Comparison of ENCODE assay signal across 1 cellular context in the genomic region with DNA sequence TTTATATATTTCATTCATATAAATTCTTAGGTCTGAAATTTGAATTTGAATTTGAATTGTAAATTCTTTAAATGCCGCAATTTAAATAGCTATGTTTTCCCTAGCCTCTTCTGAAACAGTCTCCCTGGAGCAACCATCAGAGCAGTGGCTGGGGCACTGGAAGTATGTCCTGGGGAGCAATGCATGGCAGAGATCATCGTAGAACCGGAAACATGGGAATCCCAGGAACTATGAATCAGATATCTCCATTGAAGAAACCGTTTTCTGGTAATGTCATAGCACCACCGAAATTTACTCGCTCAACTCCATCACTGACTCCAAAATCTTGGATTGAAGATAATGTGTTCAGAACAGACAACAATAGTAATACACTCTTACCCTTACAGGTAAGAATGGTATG.
TF ChIP-seq lines count a peak whose summit lies in the region.

No MANE protein-coding gene starts in this region.

TF ChIP-seq in GM23338, 12 proteins besides CTCF, POLR2A, EP300 and RAD21:
- no peak for TF ChIP-seq CREB1 (CRISPR knock-in tag; IDR thresholded peaks at IDR 0.05; ENCODE audit: low read depth)
- TF ChIP-seq, protein P1, sequence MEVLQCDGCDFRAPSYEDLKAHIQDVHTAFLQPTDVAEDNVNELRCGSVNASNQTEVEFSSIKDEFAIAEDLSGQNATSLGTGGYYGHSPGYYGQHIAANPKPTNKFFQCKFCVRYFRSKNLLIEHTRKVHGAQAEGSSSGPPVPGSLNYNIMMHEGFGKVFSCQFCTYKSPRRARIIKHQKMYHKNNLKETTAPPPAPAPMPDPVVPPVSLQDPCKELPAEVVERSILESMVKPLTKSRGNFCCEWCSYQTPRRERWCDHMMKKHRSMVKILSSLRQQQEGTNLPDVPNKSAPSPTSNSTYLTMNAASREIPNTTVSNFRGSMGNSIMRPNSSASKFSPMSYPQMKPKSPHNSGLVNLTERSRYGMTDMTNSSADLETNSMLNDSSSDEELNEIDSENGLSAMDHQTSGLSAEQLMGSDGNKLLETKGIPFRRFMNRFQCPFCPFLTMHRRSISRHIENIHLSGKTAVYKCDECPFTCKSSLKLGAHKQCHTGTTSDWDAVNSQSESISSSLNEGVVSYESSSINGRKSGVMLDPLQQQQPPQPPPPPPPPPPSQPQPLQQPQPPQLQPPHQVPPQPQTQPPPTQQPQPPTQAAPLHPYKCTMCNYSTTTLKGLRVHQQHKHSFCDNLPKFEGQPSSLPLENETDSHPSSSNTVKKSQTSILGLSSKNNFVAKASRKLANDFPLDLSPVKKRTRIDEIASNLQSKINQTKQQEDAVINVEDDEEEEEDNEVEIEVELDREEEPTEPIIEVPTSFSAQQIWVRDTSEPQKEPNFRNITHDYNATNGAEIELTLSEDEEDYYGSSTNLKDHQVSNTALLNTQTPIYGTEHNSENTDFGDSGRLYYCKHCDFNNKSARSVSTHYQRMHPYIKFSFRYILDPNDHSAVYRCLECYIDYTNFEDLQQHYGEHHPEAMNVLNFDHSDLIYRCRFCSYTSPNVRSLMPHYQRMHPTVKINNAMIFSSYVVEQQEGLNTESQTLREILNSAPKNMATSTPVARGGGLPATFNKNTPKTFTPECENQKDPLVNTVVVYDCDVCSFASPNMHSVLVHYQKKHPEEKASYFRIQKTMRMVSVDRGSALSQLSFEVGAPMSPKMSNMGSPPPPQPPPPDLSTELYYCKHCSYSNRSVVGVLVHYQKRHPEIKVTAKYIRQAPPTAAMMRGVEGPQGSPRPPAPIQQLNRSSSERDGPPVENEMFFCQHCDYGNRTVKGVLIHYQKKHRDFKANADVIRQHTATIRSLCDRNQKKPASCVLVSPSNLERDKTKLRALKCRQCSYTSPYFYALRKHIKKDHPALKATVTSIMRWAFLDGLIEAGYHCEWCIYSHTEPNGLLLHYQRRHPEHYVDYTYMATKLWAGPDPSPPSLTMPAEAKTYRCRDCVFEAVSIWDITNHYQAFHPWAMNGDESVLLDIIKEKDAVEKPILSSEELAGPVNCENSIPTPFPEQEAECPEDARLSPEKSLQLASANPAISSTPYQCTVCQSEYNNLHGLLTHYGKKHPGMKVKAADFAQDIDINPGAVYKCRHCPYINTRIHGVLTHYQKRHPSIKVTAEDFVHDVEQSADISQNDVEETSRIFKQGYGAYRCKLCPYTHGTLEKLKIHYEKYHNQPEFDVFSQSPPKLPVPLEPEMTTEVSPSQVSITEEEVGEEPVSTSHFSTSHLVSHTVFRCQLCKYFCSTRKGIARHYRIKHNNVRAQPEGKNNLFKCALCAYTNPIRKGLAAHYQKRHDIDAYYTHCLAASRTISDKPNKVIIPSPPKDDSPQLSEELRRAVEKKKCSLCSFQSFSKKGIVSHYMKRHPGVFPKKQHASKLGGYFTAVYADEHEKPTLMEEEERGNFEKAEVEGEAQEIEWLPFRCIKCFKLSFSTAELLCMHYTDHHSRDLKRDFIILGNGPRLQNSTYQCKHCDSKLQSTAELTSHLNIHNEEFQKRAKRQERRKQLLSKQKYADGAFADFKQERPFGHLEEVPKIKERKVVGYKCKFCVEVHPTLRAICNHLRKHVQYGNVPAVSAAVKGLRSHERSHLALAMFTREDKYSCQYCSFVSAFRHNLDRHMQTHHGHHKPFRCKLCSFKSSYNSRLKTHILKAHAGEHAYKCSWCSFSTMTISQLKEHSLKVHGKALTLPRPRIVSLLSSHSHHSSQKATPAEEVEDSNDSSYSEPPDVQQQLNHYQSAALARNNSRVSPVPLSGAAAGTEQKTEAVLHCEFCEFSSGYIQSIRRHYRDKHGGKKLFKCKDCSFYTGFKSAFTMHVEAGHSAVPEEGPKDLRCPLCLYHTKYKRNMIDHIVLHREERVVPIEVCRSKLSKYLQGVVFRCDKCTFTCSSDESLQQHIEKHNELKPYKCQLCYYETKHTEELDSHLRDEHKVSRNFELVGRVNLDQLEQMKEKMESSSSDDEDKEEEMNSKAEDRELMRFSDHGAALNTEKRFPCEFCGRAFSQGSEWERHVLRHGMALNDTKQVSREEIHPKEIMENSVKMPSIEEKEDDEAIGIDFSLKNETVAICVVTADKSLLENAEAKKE (CRISPR knock-in tag; IDR thresholded peaks at IDR 0.05), result no peak
- TF ChIP-seq, protein P2, sequence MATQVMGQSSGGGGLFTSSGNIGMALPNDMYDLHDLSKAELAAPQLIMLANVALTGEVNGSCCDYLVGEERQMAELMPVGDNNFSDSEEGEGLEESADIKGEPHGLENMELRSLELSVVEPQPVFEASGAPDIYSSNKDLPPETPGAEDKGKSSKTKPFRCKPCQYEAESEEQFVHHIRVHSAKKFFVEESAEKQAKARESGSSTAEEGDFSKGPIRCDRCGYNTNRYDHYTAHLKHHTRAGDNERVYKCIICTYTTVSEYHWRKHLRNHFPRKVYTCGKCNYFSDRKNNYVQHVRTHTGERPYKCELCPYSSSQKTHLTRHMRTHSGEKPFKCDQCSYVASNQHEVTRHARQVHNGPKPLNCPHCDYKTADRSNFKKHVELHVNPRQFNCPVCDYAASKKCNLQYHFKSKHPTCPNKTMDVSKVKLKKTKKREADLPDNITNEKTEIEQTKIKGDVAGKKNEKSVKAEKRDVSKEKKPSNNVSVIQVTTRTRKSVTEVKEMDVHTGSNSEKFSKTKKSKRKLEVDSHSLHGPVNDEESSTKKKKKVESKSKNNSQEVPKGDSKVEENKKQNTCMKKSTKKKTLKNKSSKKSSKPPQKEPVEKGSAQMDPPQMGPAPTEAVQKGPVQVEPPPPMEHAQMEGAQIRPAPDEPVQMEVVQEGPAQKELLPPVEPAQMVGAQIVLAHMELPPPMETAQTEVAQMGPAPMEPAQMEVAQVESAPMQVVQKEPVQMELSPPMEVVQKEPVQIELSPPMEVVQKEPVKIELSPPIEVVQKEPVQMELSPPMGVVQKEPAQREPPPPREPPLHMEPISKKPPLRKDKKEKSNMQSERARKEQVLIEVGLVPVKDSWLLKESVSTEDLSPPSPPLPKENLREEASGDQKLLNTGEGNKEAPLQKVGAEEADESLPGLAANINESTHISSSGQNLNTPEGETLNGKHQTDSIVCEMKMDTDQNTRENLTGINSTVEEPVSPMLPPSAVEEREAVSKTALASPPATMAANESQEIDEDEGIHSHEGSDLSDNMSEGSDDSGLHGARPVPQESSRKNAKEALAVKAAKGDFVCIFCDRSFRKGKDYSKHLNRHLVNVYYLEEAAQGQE (IDR thresholded peaks at IDR 0.05; ENCODE audit: unreplicated experiment), result no peak
- no peak for TF ChIP-seq STAT1 (IDR thresholded peaks at IDR 0.05; ENCODE audit: unreplicated experiment)
- TF ChIP-seq NANOG (IDR thresholded peaks at IDR 0.05; ENCODE audit: borderline replicate concordance), result no peak
- TF ChIP-seq EZH2phosphoT487 (IDR thresholded peaks at IDR 0.05; ENCODE audit: unreplicated experiment), result no peak
- no peak for TF ChIP-seq ZNF114 (CRISPR knock-in tag; IDR thresholded peaks at IDR 0.05)
- no peak for TF ChIP-seq ZNF331 (CRISPR knock-in tag; IDR thresholded peaks at IDR 0.05; ENCODE audit: low read depth)
- no peak for TF ChIP-seq EZH2 (IDR thresholded peaks at IDR 0.05; ENCODE audit: low read depth, unreplicated experiment)
- no peak for TF ChIP-seq POLR2AphosphoS5 (IDR thresholded peaks at IDR 0.05; ENCODE audit: low read depth)
- TF ChIP-seq, protein P3, sequence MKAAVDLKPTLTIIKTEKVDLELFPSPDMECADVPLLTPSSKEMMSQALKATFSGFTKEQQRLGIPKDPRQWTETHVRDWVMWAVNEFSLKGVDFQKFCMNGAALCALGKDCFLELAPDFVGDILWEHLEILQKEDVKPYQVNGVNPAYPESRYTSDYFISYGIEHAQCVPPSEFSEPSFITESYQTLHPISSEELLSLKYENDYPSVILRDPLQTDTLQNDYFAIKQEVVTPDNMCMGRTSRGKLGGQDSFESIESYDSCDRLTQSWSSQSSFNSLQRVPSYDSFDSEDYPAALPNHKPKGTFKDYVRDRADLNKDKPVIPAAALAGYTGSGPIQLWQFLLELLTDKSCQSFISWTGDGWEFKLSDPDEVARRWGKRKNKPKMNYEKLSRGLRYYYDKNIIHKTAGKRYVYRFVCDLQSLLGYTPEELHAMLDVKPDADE (IDR thresholded peaks at IDR 0.05), result no peak
- TF ChIP-seq JUNB (IDR thresholded peaks at IDR 0.05; ENCODE audit: unreplicated experiment), result no peak
